In genomic region chr10:30055094-30055701, GRCh38 we compare ENCODE assay signal across 16 cellular contexts. TPM values are rescaled to one million over a fixed set of nuclear protein-coding genes. Genes with fewer than 3 reads are reported as not detected.
DNase-seq lines count a peak whose midpoint lies in the region; ATAC-seq and TF ChIP-seq lines count a peak whose summit lies in the region.
"Had no signal": no experiment of that assay in that cellular context is flagged by ENCODE, and none has a peak within 500 bp of the region (broad histone marks: within the 10 kb centered on the region; RNA-seq: fewer than 3 reads in every experiment).

No MANE protein-coding gene starts in this region.

- peaks cover 59% of the 10 kb centered on the region for H3K4me1 Mint-ChIP-seq in endothelial cell (ENCODE audit: unreplicated experiment)

- intact Hi-C loops in upper lobe of right lung (cut with DNase I): no loop called here

- H3K27ac Mint-ChIP-seq in endothelial cell (ENCODE audit: unreplicated experiment): peak overlapping the region; percentile 52
- H3K27ac Mint-ChIP-seq: activated naive CD4-positive, alpha-beta T cell treated with anti-CD3 and anti-CD28 coated beads, Interleukin-2, amount 50 U/mL, for 24 hours; stimulated activated naive CD8-positive, alpha-beta T cell treated with anti-CD3 and anti-CD28 coated beads, Interleukin-15, amount 100 ng/mL, for 72 hours had no signal

- H3K36me3 Mint-ChIP-seq in endothelial cell (ENCODE audit: low read depth, unreplicated experiment): peaks cover 28% of the 10 kb centered on the region
- H3K36me3 Mint-ChIP-seq: activated naive CD4-positive, alpha-beta T cell treated with anti-CD3 and anti-CD28 coated beads, Interleukin-2, amount 50 U/mL, for 24 hours had no signal

- ATAC-seq in upper lobe of right lung (no peak), HG02840 (IDR thresholded peaks at IDR 0.05; ENCODE audit: low FRiP score, unreplicated experiment) (no peak)
- ATAC-seq: stimulated activated naive CD8-positive, alpha-beta T cell treated with anti-CD3 and anti-CD28 coated beads, Interleukin-15, amount 100 ng/mL, for 72 hours had no signal

- peaks cover 46% of the 10 kb centered on the region for H3K4me1 ChIP-seq in muscle layer of colon (ENCODE audit: insufficient read depth, low read length)
- H3K4me1 ChIP-seq in upper lobe of right lung: peaks cover 25% of the 10 kb centered on the region
- H3K4me1 ChIP-seq: colonic mucosa had no signal

- TF ChIP-seq CTCF in endothelial cell (IDR thresholded peaks at IDR 0.05; ENCODE audit: unreplicated experiment) (no peak), upper lobe of right lung (IDR thresholded peaks at IDR 0.05) (no peak), GM10266 (IDR thresholded peaks at IDR 0.05; ENCODE audit: control insufficient read depth, insufficient read depth, low read depth, missing control alignments) (no peak)

- DNase-seq in LHCN-M2 (ENCODE audit: low read depth) (peak; percentile 56), endothelial cell (ENCODE audit: low spot score) (no peak), upper lobe of right lung (no peak), GM10266 (ENCODE audit: extremely low spot score) (no peak), inferior parietal cortex (ENCODE audit: extremely low spot score) (no peak)
- DNase-seq: colonic mucosa; GOT3; NCI-H1417; NCI-H526 treated with DMSO at 0.1 percent for 48 hours; ovary; SHP77; stimulated activated CD4-positive, alpha-beta T cell treated with anti-CD3 and anti-CD28 coated beads, Interleukin-4, amount 100 ng/mL, for 4 hours; stimulated activated naive CD8-positive, alpha-beta T cell treated with anti-CD3 and anti-CD28 coated beads, Interleukin-15, amount 100 ng/mL, for 72 hours had no signal

- peaks cover 19% of the 10 kb centered on the region for H3K27me3 Mint-ChIP-seq in endothelial cell (ENCODE audit: unreplicated experiment)

- H3K9me3 ChIP-seq in muscle layer of colon (ENCODE audit: low read length) (no peaks in the 10 kb centered on the region), upper lobe of right lung (no peaks in the 10 kb centered on the region)
- H3K9me3 ChIP-seq: colonic mucosa, ovary had no signal

- H3K36me3 ChIP-seq in muscle layer of colon (ENCODE audit: insufficient read depth, low read length) (no peaks in the 10 kb centered on the region), upper lobe of right lung (no peaks in the 10 kb centered on the region)
- H3K36me3 ChIP-seq: colonic mucosa, ovary had no signal

- H3K9me3 Mint-ChIP-seq in endothelial cell (ENCODE audit: unreplicated experiment): no peaks in the 10 kb centered on the region
- H3K9me3 Mint-ChIP-seq: activated naive CD4-positive, alpha-beta T cell treated with anti-CD3 and anti-CD28 coated beads, Interleukin-2, amount 50 U/mL, for 24 hours; stimulated activated naive CD8-positive, alpha-beta T cell treated with anti-CD3 and anti-CD28 coated beads, Interleukin-15, amount 100 ng/mL, for 72 hours had no signal

- H3K4me3 Mint-ChIP-seq in endothelial cell (ENCODE audit: unreplicated experiment): peak overlapping the region; percentile 97
- H3K4me3 Mint-ChIP-seq: activated naive CD4-positive, alpha-beta T cell treated with anti-CD3 and anti-CD28 coated beads, Interleukin-2, amount 50 U/mL, for 24 hours; stimulated activated naive CD8-positive, alpha-beta T cell treated with anti-CD3 and anti-CD28 coated beads, Interleukin-15, amount 100 ng/mL, for 72 hours had no signal

- H3K27me3 ChIP-seq in muscle layer of colon (ENCODE audit: control insufficient read depth in 1 of 2, insufficient read depth in 2 of 2, low read length in 2 of 2): no peaks in the 10 kb centered on the region
- H3K27me3 ChIP-seq in upper lobe of right lung: no peaks in the 10 kb centered on the region
- H3K27me3 ChIP-seq: ovary had no signal

- H3K4me3 ChIP-seq in muscle layer of colon (ENCODE audit: low read depth in 1 of 2, low read length in 2 of 2) (no peak overlapping the region), upper lobe of right lung (no peak overlapping the region)
- H3K4me3 ChIP-seq: colonic mucosa, ovary had no signal

- peak overlapping the region; percentile 88 for H3K27ac ChIP-seq in muscle layer of colon (ENCODE audit: low read depth, low read length)
- H3K27ac ChIP-seq in upper lobe of right lung: peak overlapping the region; percentile 51
- H3K27ac ChIP-seq: colonic mucosa, ovary had no signal

- no peak overlapping the region for H3K9ac ChIP-seq in muscle layer of colon (ENCODE audit: low read length)

RNA-seq across cellular contexts. Expression of gene JCAD, which starts 4.2 kb away (rescaled TPM):
- total RNA-seq in LHCN-M2 (2014; rRNA removed): 12.1 and 12.8 TPM in 2 replicates
- polyA plus RNA-seq in LHCN-M2 (2012): 12.1 TPM
- 234 TPM for total RNA-seq in endothelial cell (ENCODE audit: unreplicated experiment)
- 67.6 TPM for total RNA-seq in upper lobe of right lung
